1 cellular context compared by ENCODE assay signal in the genomic region with DNA sequence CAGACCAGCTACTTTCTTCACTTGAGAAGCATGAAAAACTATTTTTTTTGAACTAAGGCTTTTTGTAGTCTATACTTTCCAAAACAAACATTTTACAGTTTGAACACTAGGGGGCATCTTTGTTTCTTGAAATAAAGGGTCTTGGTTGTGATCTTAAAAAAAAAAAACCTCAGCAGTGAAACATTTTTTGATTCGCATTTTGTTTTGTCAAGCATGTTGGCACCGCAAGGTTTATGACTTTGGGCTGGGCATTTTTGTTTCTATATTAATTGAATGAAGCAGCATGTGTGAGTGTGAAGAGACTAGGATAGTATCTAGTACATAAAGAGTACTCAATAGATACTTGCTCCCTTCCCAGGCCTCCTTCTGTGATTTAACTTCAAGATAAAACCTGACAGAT.
TF ChIP-seq lines count a peak whose summit lies in the region.

No MANE protein-coding gene starts in this region.

TF ChIP-seq in GM23338, 12 proteins besides CTCF, POLR2A, EP300 and RAD21 (continued from another document):
- TF ChIP-seq, protein P1, sequence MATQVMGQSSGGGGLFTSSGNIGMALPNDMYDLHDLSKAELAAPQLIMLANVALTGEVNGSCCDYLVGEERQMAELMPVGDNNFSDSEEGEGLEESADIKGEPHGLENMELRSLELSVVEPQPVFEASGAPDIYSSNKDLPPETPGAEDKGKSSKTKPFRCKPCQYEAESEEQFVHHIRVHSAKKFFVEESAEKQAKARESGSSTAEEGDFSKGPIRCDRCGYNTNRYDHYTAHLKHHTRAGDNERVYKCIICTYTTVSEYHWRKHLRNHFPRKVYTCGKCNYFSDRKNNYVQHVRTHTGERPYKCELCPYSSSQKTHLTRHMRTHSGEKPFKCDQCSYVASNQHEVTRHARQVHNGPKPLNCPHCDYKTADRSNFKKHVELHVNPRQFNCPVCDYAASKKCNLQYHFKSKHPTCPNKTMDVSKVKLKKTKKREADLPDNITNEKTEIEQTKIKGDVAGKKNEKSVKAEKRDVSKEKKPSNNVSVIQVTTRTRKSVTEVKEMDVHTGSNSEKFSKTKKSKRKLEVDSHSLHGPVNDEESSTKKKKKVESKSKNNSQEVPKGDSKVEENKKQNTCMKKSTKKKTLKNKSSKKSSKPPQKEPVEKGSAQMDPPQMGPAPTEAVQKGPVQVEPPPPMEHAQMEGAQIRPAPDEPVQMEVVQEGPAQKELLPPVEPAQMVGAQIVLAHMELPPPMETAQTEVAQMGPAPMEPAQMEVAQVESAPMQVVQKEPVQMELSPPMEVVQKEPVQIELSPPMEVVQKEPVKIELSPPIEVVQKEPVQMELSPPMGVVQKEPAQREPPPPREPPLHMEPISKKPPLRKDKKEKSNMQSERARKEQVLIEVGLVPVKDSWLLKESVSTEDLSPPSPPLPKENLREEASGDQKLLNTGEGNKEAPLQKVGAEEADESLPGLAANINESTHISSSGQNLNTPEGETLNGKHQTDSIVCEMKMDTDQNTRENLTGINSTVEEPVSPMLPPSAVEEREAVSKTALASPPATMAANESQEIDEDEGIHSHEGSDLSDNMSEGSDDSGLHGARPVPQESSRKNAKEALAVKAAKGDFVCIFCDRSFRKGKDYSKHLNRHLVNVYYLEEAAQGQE (IDR thresholded peaks at IDR 0.05; ENCODE audit: unreplicated experiment), result no peak
- TF ChIP-seq EZH2phosphoT487 (IDR thresholded peaks at IDR 0.05; ENCODE audit: unreplicated experiment) (no peak), CREB1 (CRISPR knock-in tag; IDR thresholded peaks at IDR 0.05; ENCODE audit: low read depth) (no peak), EZH2 (IDR thresholded peaks at IDR 0.05; ENCODE audit: low read depth, unreplicated experiment) (no peak), JUNB (IDR thresholded peaks at IDR 0.05; ENCODE audit: unreplicated experiment) (no peak)
- TF ChIP-seq, protein P2, sequence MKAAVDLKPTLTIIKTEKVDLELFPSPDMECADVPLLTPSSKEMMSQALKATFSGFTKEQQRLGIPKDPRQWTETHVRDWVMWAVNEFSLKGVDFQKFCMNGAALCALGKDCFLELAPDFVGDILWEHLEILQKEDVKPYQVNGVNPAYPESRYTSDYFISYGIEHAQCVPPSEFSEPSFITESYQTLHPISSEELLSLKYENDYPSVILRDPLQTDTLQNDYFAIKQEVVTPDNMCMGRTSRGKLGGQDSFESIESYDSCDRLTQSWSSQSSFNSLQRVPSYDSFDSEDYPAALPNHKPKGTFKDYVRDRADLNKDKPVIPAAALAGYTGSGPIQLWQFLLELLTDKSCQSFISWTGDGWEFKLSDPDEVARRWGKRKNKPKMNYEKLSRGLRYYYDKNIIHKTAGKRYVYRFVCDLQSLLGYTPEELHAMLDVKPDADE (IDR thresholded peaks at IDR 0.05), result no peak
